ENCODE assay signal across 11 cellular contexts in the genomic region with DNA sequence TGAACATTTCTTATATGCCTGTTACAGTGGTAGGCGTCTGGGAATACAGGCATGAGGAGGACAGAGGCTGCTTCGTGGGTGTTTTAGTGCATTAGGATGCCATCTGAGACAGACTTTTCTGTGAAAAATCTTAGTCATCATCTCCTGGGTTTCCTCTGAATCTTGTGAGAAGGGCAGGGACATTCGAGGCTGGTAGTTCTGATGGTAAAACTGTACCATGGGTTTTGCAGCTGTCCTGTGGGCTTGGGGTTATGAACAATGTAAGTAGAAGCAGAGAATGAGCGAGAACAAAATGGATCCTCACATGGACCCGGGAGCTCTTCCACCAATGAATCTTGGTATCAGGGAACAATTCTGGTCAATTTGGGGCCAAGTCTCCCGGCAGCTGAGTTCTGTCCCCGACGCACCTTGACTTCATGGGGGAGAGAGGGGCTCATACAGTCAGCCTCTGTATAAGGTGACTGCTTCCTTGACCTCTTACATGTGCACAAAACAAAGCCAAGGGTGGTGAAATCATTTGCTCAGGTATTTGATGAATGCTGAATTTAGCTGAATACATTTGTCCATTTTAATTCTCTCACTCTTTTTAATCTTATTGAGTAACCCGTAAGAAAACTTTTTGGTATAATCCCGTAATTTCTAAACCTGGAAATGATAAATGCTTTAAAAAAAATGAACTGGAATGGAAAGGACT.
DNase-seq lines count a peak whose midpoint lies in the region; ATAC-seq, FAIRE-seq and TF ChIP-seq lines count a peak whose summit lies in the region.
"Had no signal": no experiment of that assay in that cellular context is flagged by ENCODE, and none has a peak within 500 bp of the region (broad histone marks: within the 10 kb centered on the region; RNA-seq: fewer than 3 reads in every experiment).

No MANE protein-coding gene starts in this region.

- H3K27me3 ChIP-seq in gastrocnemius medialis, result no peaks in the 10 kb centered on the region
- H3K27me3 ChIP-seq: colonic mucosa, right lobe of liver had no signal

- CTCF ChIA-PET in activated naive CD4-positive, alpha-beta T cell treated with anti-CD3 and anti-CD28 coated beads, Interleukin-2, amount 10 ng/mL, durations not matched to agents 7 days and 5 days (lab: Charles Lee), result no interaction called here
- CTCF ChIA-PET in RWPE1 (lab: Yijun Ruan, JAX), result interaction anchor here (0.8 to 1.0 kb wide), 3 partner anchors 12 to 224 kb away, joined by 3 to 4 read pairs (median 3); no protein-coding TSS in a partner anchor

- H3K9me3 Mint-ChIP-seq in activated naive CD4-positive, alpha-beta T cell treated with anti-CD3 and anti-CD28 coated beads, Interleukin-2, amount 50 U/mL, for 72 hours, result peaks cover 0 to 9% of the 10 kb centered on the region in 2 donors
- H3K9me3 Mint-ChIP-seq in activated naive CD4-positive, alpha-beta T cell treated with anti-CD3 and anti-CD28 coated beads, Interleukin-2, amount 10 ng/mL, durations not matched to agents 7 days and 5 days, result no peaks in the 10 kb centered on the region
- H3K9me3 Mint-ChIP-seq in stimulated activated naive CD8-positive, alpha-beta T cell treated with anti-CD3 and anti-CD28 coated beads, Interleukin-15, Interleukin-2, amounts not matched to agents 100 ng/mL and 50 ng/mL, for 24 hours, result no peaks in the 10 kb centered on the region

- H3K27ac Mint-ChIP-seq in activated naive CD4-positive, alpha-beta T cell treated with anti-CD3 and anti-CD28 coated beads, Interleukin-2, amount 50 U/mL, for 72 hours, result no peak overlapping the region
- H3K27ac Mint-ChIP-seq in activated naive CD4-positive, alpha-beta T cell treated with anti-CD3 and anti-CD28 coated beads, Interleukin-2, amount 10 ng/mL, durations not matched to agents 7 days and 5 days, result no peak overlapping the region
- H3K27ac Mint-ChIP-seq in stimulated activated naive CD8-positive, alpha-beta T cell treated with anti-CD3 and anti-CD28 coated beads, Interleukin-15, Interleukin-2, amounts not matched to agents 100 ng/mL and 50 ng/mL, for 24 hours, result peak overlapping the region; percentile 53

- peak; percentile 32 to 36 for ATAC-seq in activated naive CD4-positive, alpha-beta T cell treated with anti-CD3 and anti-CD28 coated beads, Interleukin-2, amount 50 U/mL, for 72 hours
- ATAC-seq in gastrocnemius medialis, result no peak

- peak overlapping the region; percentile 89 for H3K27ac ChIP-seq in RWPE1
- peak overlapping the region in 2 of 4 donors; percentile 52 to 53 for H3K27ac ChIP-seq in gastrocnemius medialis
- no peak overlapping the region for H3K27ac ChIP-seq in kidney (ENCODE audit: low read depth in 2 of 2, low read length in 2 of 2)

- no peak overlapping the region for H3K9ac ChIP-seq in kidney (ENCODE audit: low read length in 2 of 2)

- in situ Hi-C loops in gastrocnemius medialis (cut with MboI; ENCODE audit: low sequenced_read_pairs in 4 of 4), result no loop called here

- DNase-seq in activated naive CD4-positive, alpha-beta T cell treated with anti-CD3 and anti-CD28 coated beads, Interleukin-2, amount 50 U/mL, for 72 hours (ENCODE audit: low spot score in 2 of 2), result no peak
- no peak for DNase-seq in activated naive CD4-positive, alpha-beta T cell treated with anti-CD3 and anti-CD28 coated beads, Interleukin-2, amount 10 ng/mL, durations not matched to agents 7 days and 5 days
- no peak for DNase-seq in RWPE1 (ENCODE audit: low spot score)
- peak; percentile 23 for DNase-seq in fibroblast of the aortic adventitia (ENCODE audit: low read depth)
- no peak for DNase-seq in NCI-H1105 treated with DMSO at 0.1 percent for 48 hours (lab: John Stamatoyannopoulos, UW)
- DNase-seq in gastrocnemius medialis, result no peak
- no peak for DNase-seq in kidney
- DNase-seq: colonic mucosa, NCI-H2171 treated with DMSO at 0.1 percent for 48 hours, right lobe of liver had no signal

- H3K36me3 ChIP-seq in gastrocnemius medialis (no peaks in the 10 kb centered on the region), kidney (ENCODE audit: control insufficient read depth in 1 of 2, insufficient read depth in 2 of 2, low read length in 2 of 2) (no peaks in the 10 kb centered on the region)
- H3K36me3 ChIP-seq: colonic mucosa, right lobe of liver had no signal

- no peak for TF ChIP-seq POLR2A in gastrocnemius medialis (IDR thresholded peaks at IDR 0.05)

- POLR2A ChIA-PET in RWPE1 (lab: Yijun Ruan, JAX; ENCODE audit: low non-redundant PET), result no interaction called here

- H3K4me3 ChIP-seq in fibroblast of the aortic adventitia (ENCODE audit: low read depth, low read length) (no peak overlapping the region), gastrocnemius medialis (no peak overlapping the region), kidney (ENCODE audit: low read length in 2 of 2) (no peak overlapping the region)
- H3K4me3 ChIP-seq: colonic mucosa, right lobe of liver had no signal

- H3K4me1 ChIP-seq in gastrocnemius medialis (peaks cover 8% of the 10 kb centered on the region in 2 donors), kidney (ENCODE audit: control insufficient read depth in 1 of 2, insufficient read depth in 1 of 2, low read depth in 1 of 2, low read length in 2 of 2) (peaks cover 4 to 6% of the 10 kb centered on the region in 2 donors)
- H3K4me1 ChIP-seq: colonic mucosa had no signal

- H3K4me3 Mint-ChIP-seq in activated naive CD4-positive, alpha-beta T cell treated with anti-CD3 and anti-CD28 coated beads, Interleukin-2, amount 10 ng/mL, durations not matched to agents 7 days and 5 days, result no peak overlapping the region
- no peak overlapping the region for H3K4me3 Mint-ChIP-seq in stimulated activated naive CD8-positive, alpha-beta T cell treated with anti-CD3 and anti-CD28 coated beads, Interleukin-15, Interleukin-2, amounts not matched to agents 100 ng/mL and 50 ng/mL, for 24 hours

- H3K9me3 ChIP-seq in gastrocnemius medialis, result no peaks in the 10 kb centered on the region
- H3K9me3 ChIP-seq in kidney (ENCODE audit: control insufficient read depth in 1 of 2, low read length in 2 of 2), result no peaks in the 10 kb centered on the region
- H3K9me3 ChIP-seq: colonic mucosa, right lobe of liver had no signal

- TF ChIP-seq CTCF in RWPE1 (conservative IDR thresholded peaks at IDR 0.05; ENCODE audit: low read depth) (no peak), fibroblast of the aortic adventitia (IDR thresholded peaks at IDR 0.05; ENCODE audit: insufficient read depth, low read length) (no peak), gastrocnemius medialis (IDR thresholded peaks at IDR 0.05 in 4 of 5, conservative IDR thresholded peaks at IDR 0.05 in 1 of 5) (no peak), kidney (IDR thresholded peaks at IDR 0.05; ENCODE audit: borderline replicate concordance, extremely low read depth, insufficient read depth) (no peak)

- peaks cover 38% of the 10 kb centered on the region for H3K27me3 Mint-ChIP-seq in activated naive CD4-positive, alpha-beta T cell treated with anti-CD3 and anti-CD28 coated beads, Interleukin-2, amount 10 ng/mL, durations not matched to agents 7 days and 5 days
- H3K27me3 Mint-ChIP-seq in stimulated activated naive CD8-positive, alpha-beta T cell treated with anti-CD3 and anti-CD28 coated beads, Interleukin-15, Interleukin-2, amounts not matched to agents 100 ng/mL and 50 ng/mL, for 24 hours, result peaks cover 16% of the 10 kb centered on the region

- FAIRE-seq in kidney (lab: Jason Lieb, UNC), result no peak

- peaks cover 0 to 9% of the 10 kb centered on the region in 2 donors for H3K36me3 Mint-ChIP-seq in activated naive CD4-positive, alpha-beta T cell treated with anti-CD3 and anti-CD28 coated beads, Interleukin-2, amount 50 U/mL, for 72 hours
- H3K36me3 Mint-ChIP-seq in activated naive CD4-positive, alpha-beta T cell treated with anti-CD3 and anti-CD28 coated beads, Interleukin-2, amount 10 ng/mL, durations not matched to agents 7 days and 5 days, result no peaks in the 10 kb centered on the region
- H3K36me3 Mint-ChIP-seq in stimulated activated naive CD8-positive, alpha-beta T cell treated with anti-CD3 and anti-CD28 coated beads, Interleukin-15, Interleukin-2, amounts not matched to agents 100 ng/mL and 50 ng/mL, for 24 hours (ENCODE audit: low read depth), result no peaks in the 10 kb centered on the region

- peaks cover 2% of the 10 kb centered on the region for H3K4me1 Mint-ChIP-seq in activated naive CD4-positive, alpha-beta T cell treated with anti-CD3 and anti-CD28 coated beads, Interleukin-2, amount 10 ng/mL, durations not matched to agents 7 days and 5 days
- peaks cover 26% of the 10 kb centered on the region for H3K4me1 Mint-ChIP-seq in stimulated activated naive CD8-positive, alpha-beta T cell treated with anti-CD3 and anti-CD28 coated beads, Interleukin-15, Interleukin-2, amounts not matched to agents 100 ng/mL and 50 ng/mL, for 24 hours (ENCODE audit: low read depth)

- intact Hi-C loops in gastrocnemius medialis (cut with DNase I; ENCODE audit: low total_unique reads), result no loop called here
- intact Hi-C loops in kidney (cut with DNase I), result no loop called here

Comparison
In these comparisons a context has a peak if more than half of its experiments do, and no peak if none do; other contexts are left out.
1. ATAC-seq: peak in activated naive CD4-positive, alpha-beta T cell treated with anti-CD3 and anti-CD28 coated beads, Interleukin-2, amount 50 U/mL, for 72 hours (2 of 2); none in gastrocnemius medialis (0 of 2).